In the genomic region with DNA sequence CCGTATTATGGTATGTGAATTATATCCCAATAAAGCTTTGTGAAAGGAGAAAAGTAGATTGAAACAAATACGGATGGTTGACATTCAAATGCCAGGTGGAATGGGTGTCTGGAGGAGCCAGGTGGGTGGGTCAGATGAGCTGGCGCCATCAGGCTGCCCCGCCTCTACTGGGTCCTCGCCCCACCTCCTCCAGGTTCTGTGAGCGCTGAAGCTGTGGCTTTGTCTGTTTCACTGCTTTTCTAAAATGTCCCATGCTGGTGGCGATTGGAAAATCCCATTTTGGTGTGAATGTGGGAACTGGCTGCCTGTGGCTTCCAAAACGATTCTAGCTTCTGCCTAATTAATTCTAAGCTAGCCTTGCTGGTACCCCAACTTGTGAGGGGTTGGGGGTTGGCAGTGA, we compare ENCODE assay signal across 1 cellular context.
TF ChIP-seq lines count a peak whose summit lies in the region.

No MANE protein-coding gene starts in this region.

TF ChIP-seq in GM12878, 131 proteins besides CTCF, POLR2A, EP300 and RAD21 (continued from another document):
- TF ChIP-seq, protein P1, sequence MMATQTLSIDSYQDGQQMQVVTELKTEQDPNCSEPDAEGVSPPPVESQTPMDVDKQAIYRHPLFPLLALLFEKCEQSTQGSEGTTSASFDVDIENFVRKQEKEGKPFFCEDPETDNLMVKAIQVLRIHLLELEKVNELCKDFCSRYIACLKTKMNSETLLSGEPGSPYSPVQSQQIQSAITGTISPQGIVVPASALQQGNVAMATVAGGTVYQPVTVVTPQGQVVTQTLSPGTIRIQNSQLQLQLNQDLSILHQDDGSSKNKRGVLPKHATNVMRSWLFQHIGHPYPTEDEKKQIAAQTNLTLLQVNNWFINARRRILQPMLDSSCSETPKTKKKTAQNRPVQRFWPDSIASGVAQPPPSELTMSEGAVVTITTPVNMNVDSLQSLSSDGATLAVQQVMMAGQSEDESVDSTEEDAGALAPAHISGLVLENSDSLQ (IDR thresholded peaks at IDR 0.05) = no peak
- TF ChIP-seq MXI1 (IDR thresholded peaks at IDR 0.05; ENCODE audit: low read depth, low read length) (0 out of 2 replicates have a peak, but pooled peaks have one; percentile 20), USF2 (IDR thresholded peaks at IDR 0.05; ENCODE audit: borderline replicate concordance, low read depth, low read length) (no peak), IKZF2 (IDR thresholded peaks at IDR 0.05) (peak; percentile 79 to 84), PAX8 (IDR thresholded peaks at IDR 0.05) (no peak), SUPT20H (IDR thresholded peaks at IDR 0.05; ENCODE audit: borderline replicate concordance, control insufficient read depth, low read depth, low read length) (no peak), ZNF622 (IDR thresholded peaks at IDR 0.05) (no peak), EED (IDR thresholded peaks at IDR 0.05; ENCODE audit: low read depth) (peak; percentile 80), NFYA (IDR thresholded peaks at IDR 0.05; ENCODE audit: borderline replicate concordance, low read depth, low read length) (no peak), RBBP5 (conservative IDR thresholded peaks at IDR 0.05) (no peak), WRNIP1 (IDR thresholded peaks at IDR 0.05; ENCODE audit: borderline replicate concordance, low read depth, low read length) (no peak), HCFC1 (IDR thresholded peaks at IDR 0.05; ENCODE audit: low read length) (no peak), STAT1 (conservative IDR thresholded peaks at IDR 0.05) (no peak), LARP7 (IDR thresholded peaks at IDR 0.05) (peak; percentile 76), MTA2 (IDR thresholded peaks at IDR 0.05; ENCODE audit: low read depth) (peak; percentile 81), NR2C1 (IDR thresholded peaks at IDR 0.05) (no peak), TCF3 (IDR thresholded peaks at IDR 0.05; ENCODE audit: borderline replicate concordance, insufficient read depth, low read depth, low read length) (0 out of 2 replicates have a peak, but pooled peaks have one; percentile 12), IRF4 (IDR thresholded peaks at IDR 0.05; ENCODE audit: low read depth, low read length) (no peak), ZNF384 (IDR thresholded peaks at IDR 0.05; ENCODE audit: borderline replicate concordance, low read depth, low read length) (no peak), ZBTB33 (IDR thresholded peaks at IDR 0.05) (peak; percentile 95), NBN (IDR thresholded peaks at IDR 0.05) (no peak)
- TF ChIP-seq, protein P2, sequence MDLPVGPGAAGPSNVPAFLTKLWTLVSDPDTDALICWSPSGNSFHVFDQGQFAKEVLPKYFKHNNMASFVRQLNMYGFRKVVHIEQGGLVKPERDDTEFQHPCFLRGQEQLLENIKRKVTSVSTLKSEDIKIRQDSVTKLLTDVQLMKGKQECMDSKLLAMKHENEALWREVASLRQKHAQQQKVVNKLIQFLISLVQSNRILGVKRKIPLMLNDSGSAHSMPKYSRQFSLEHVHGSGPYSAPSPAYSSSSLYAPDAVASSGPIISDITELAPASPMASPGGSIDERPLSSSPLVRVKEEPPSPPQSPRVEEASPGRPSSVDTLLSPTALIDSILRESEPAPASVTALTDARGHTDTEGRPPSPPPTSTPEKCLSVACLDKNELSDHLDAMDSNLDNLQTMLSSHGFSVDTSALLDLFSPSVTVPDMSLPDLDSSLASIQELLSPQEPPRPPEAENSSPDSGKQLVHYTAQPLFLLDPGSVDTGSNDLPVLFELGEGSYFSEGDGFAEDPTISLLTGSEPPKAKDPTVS (IDR thresholded peaks at IDR 0.05; ENCODE audit: low read depth, low read length) = no peak
